ENCODE assay signal across 22 cellular contexts in genomic region chr10:22489975-22490374, GRCh38.
DNase-seq lines count a peak whose midpoint lies in the region; ATAC-seq, FAIRE-seq and TF ChIP-seq lines count a peak whose summit lies in the region.
"Had no signal": no experiment of that assay in that cellular context is flagged by ENCODE, and none has a peak within 500 bp of the region (broad histone marks: within the 10 kb centered on the region; RNA-seq: fewer than 3 reads in every experiment).

No MANE protein-coding gene starts in this region.

- DNase-seq in GM12878 (ENCODE audit: low read depth, low spot score) (no peak), RWPE1 (ENCODE audit: low spot score) (no peak), vagina (ENCODE audit: extremely low spot score in 2 of 2) (no peak), T-helper 17 cell (no peak)
- DNase-seq: ACHN, C1 segment of cervical spinal cord, DMS79 treated with DMSO at 0.1 percent for 48 hours, H9, IMR-90, NCI-H1417 treated with DMSO at 0.1 percent for 48 hours, NCI-H187 treated with DMSO at 0.1 percent for 48 hours, NCI-H2227 treated with DMSO at 0.1 percent for 48 hours, NCI-H510A treated with DMSO at 0.1 percent for 48 hours, NCI-H82, PC-3, RPMI8226, T-cell had no signal

- H3K27me3 ChIP-seq in GM12878 (replicated peaks in 1 of 2; ENCODE audit: control insufficient read depth in 2 of 2, insufficient read depth in 2 of 2, low read length in 1 of 2): no peaks in the 10 kb centered on the region
- H3K27me3 ChIP-seq in vagina: no peaks in the 10 kb centered on the region

- no peaks in the 10 kb centered on the region for H3K36me3 Mint-ChIP-seq in T-helper 17 cell (ENCODE audit: low read depth)
- H3K36me3 Mint-ChIP-seq: T-cell had no signal

- CTCF ChIA-PET in GM12878 (lab: Yijun Ruan, JAX): interaction anchor here (1.4 kb wide), 1 partner anchor 15 kb away, joined by 4 read pairs; no protein-coding TSS in a partner anchor
- CTCF ChIA-PET in RWPE1 (lab: Yijun Ruan, JAX): no interaction called here

- POLR2A ChIA-PET in GM12878 (lab: Charles Lee) (no interaction called here), RWPE1 (lab: Yijun Ruan, JAX; ENCODE audit: low non-redundant PET) (no interaction called here)

- TF ChIP-seq CTCF in GM12878 (IDR thresholded peaks at IDR 0.05 in 2 of 3, conservative IDR thresholded peaks at IDR 0.05 in 1 of 3; ENCODE audit: control insufficient read depth in 2 of 3, extremely low read depth in 1 of 3, insufficient read depth in 1 of 3, low read depth in 3 of 3, low read length in 3 of 3) (no peak), RWPE1 (conservative IDR thresholded peaks at IDR 0.05; ENCODE audit: low read depth) (no peak), vagina (IDR thresholded peaks at IDR 0.05) (no peak)

- no peak for FAIRE-seq in GM12878 (lab: Jason Lieb, UNC)
- FAIRE-seq: HTR-8/SVneo had no signal

- in situ Hi-C loops in GM12878 (cut with MboI): no loop called here

- TF ChIP-seq EP300 in GM12878 (IDR thresholded peaks at IDR 0.05; ENCODE audit: borderline replicate concordance in 1 of 2, control insufficient read depth in 1 of 2, low read depth in 2 of 2, low read length in 2 of 2): no peak

- WGBS in GM12878 (ENCODE audit: insufficient coverage, insufficient replicate concordance, low lambda C conversion rate, missing lambda C conversion rate): 59% methylated on average over 3 of the region's 3 CpGs

- H3K36me3 ChIP-seq in GM12878 (ENCODE audit: control insufficient read depth in 2 of 2, insufficient read depth in 2 of 2, low read length in 1 of 2) (no peaks in the 10 kb centered on the region), vagina (no peaks in the 10 kb centered on the region)

- no peak overlapping the region for H3K27ac ChIP-seq in GM12878 (ENCODE audit: control insufficient read depth, insufficient read depth)
- no peak overlapping the region for H3K27ac ChIP-seq in RWPE1
- no peak overlapping the region for H3K27ac ChIP-seq in vagina

- H3K27me3 Mint-ChIP-seq in T-helper 17 cell: peaks cover 32% of the 10 kb centered on the region

- H3K9me3 ChIP-seq in GM12878 (replicated peaks; ENCODE audit: control insufficient read depth, insufficient read depth, low read length) (no peaks in the 10 kb centered on the region), vagina (no peaks in the 10 kb centered on the region), T-helper 17 cell (ENCODE audit: control insufficient read depth, low read length, poor library complexity, severe bottlenecking) (no peaks in the 10 kb centered on the region)

- peaks cover 6% of the 10 kb centered on the region for H3K4me1 ChIP-seq in GM12878 (ENCODE audit: control insufficient read depth, insufficient read depth, low read length)
- H3K4me1 ChIP-seq in vagina: no peaks in the 10 kb centered on the region

- peaks cover 13% of the 10 kb centered on the region for H3K4me1 Mint-ChIP-seq in T-helper 17 cell
- H3K4me1 Mint-ChIP-seq: H9 had no signal

- TF ChIP-seq POLR2A in GM12878 (IDR thresholded peaks at IDR 0.05; ENCODE audit: low read depth, low read length): no peak
- TF ChIP-seq POLR2A in vagina (IDR thresholded peaks at IDR 0.05): no peak

- no peak overlapping the region for H2AFZ ChIP-seq in GM12878 (ENCODE audit: control insufficient read depth, low read depth, low read length)

- H3K4me2 ChIP-seq in GM12878 (ENCODE audit: control insufficient read depth, insufficient read depth): no peak overlapping the region

- no TSS peak for BruUV-seq in GM12878 (replicated peaks; lab: Mats Ljungman, UMichigan)

- ATAC-seq in GM19395 (IDR thresholded peaks at IDR 0.05; ENCODE audit: unreplicated experiment) (peak; percentile 48), GM21526 (IDR thresholded peaks at IDR 0.05; ENCODE audit: low FRiP score, unreplicated experiment) (peak; percentile 50), HG02870 (IDR thresholded peaks at IDR 0.05; ENCODE audit: unreplicated experiment) (peak; percentile 56), GM12878 (peak; percentile 49), T-helper 17 cell (no peak)
- ATAC-seq: PC-3, SK-N-SH treated with all-trans-retinoic acid at 6 μM for 48 hours, T-cell had no signal

- no peak for TF ChIP-seq RAD21 in GM12878 (IDR thresholded peaks at IDR 0.05; ENCODE audit: insufficient read depth, low read depth, low read length)

- RAD21 ChIA-PET in GM12878 (lab: Charles Lee; ENCODE audit: unreplicated experiment): no interaction called here

- no peak overlapping the region for H3K4me3 Mint-ChIP-seq in T-helper 17 cell
- H3K4me3 Mint-ChIP-seq: H9, T-cell had no signal

- intact Hi-C loops in GM12878 (cut with micrococcal nuclease; ENCODE audit: unreplicated experiment): no loop called here
- intact Hi-C loops in vagina (cut with DNase I): no loop called here

- H3K4me3 ChIP-seq in GM12878 (no peak overlapping the region), vagina (no peak overlapping the region)

- no peak overlapping the region for H3K27ac Mint-ChIP-seq in T-helper 17 cell
- H3K27ac Mint-ChIP-seq: H9, T-cell had no signal

- H3K9ac ChIP-seq in GM12878 (ENCODE audit: control insufficient read depth, insufficient read depth, low read length): no peak overlapping the region

- SMC1A ChIA-PET in GM12878 (lab: Charles Lee; ENCODE audit: uncharacterized antibody, unreplicated experiment): interaction anchor here (1.1 kb wide), 1 partner anchor 20 kb away, joined by 3 read pairs; no protein-coding TSS in a partner anchor

- no peaks in the 10 kb centered on the region for H3K79me2 ChIP-seq in GM12878 (ENCODE audit: control insufficient read depth, insufficient read depth, low read length)

- no peaks in the 10 kb centered on the region for H4K20me1 ChIP-seq in GM12878 (ENCODE audit: control insufficient read depth, insufficient read depth)

TF ChIP-seq in GM12878, 131 proteins besides CTCF, POLR2A, EP300 and RAD21 (continues in another document):
- 0 out of 4 replicates have a peak, but pooled peaks of 1 of the 2 experiments have one; percentile 33 for TF ChIP-seq ETV6 (conservative IDR thresholded peaks at IDR 0.05 in 1 of 2, IDR thresholded peaks at IDR 0.05 in 1 of 2; ENCODE audit: borderline replicate concordance in 1 of 2, low read depth in 1 of 2)
- TF ChIP-seq ZBTB11 (CRISPR knock-in tag; IDR thresholded peaks at IDR 0.05): no peak
- TF ChIP-seq ZNF274 (IDR thresholded peaks at IDR 0.05; ENCODE audit: insufficient read depth, insufficient read length): no peak
- TF ChIP-seq GATAD2B (conservative IDR thresholded peaks at IDR 0.05; ENCODE audit: low read depth): no peak
- no peak for TF ChIP-seq FOXM1 (IDR thresholded peaks at IDR 0.05; ENCODE audit: low read depth, low read length)
- TF ChIP-seq JUNB (IDR thresholded peaks at IDR 0.05): peak; percentile 44
- TF ChIP-seq CREM (IDR thresholded peaks at IDR 0.05; ENCODE audit: low read depth): 0 out of 2 replicates have a peak, but pooled peaks have one; percentile 31
- 0 out of 2 replicates have a peak, but pooled peaks have one; percentile 8 for TF ChIP-seq MEF2A (IDR thresholded peaks at IDR 0.05; ENCODE audit: insufficient read depth, low read depth, low read length)
- TF ChIP-seq E4F1 (IDR thresholded peaks at IDR 0.05; ENCODE audit: borderline replicate concordance, partially characterized antibody): no peak
- TF ChIP-seq E2F4 (IDR thresholded peaks at IDR 0.05; ENCODE audit: low read depth, low read length): no peak
